In genomic region chr18:21742323-21742687, GRCh38 we compare ENCODE assay signal across 8 cellular contexts. TPM values are rescaled to one million over a fixed set of nuclear protein-coding genes. Genes with fewer than 3 reads are reported as not detected.
DNase-seq lines count a peak whose midpoint lies in the region; ATAC-seq and TF ChIP-seq lines count a peak whose summit lies in the region.

No MANE protein-coding gene starts in this region.

- H3K27me3 Mint-ChIP-seq in T-helper 1 cell treated with Interleukin-12 subunit alpha and Interleukin-12 subunit beta and Interleukin-4 antibody, amounts not matched to agents 30 μg/mL and 1 μg/mL, for 36 hours (ENCODE audit: low read depth), result peaks cover 6% of the 10 kb centered on the region

- no peak for TF ChIP-seq RAD21 in HCT116 (IDR thresholded peaks at IDR 0.05; ENCODE audit: low read depth)

- peaks cover 56% of the 10 kb centered on the region for H3K79me2 ChIP-seq in HCT116 (ENCODE audit: insufficient read depth, low read length)

- H4K20me1 ChIP-seq in HCT116 (ENCODE audit: insufficient read depth), result no peaks in the 10 kb centered on the region

- ATAC-seq in HCT116 (no peak), GM18519 (IDR thresholded peaks at IDR 0.05; ENCODE audit: low FRiP score, unreplicated experiment) (no peak)

- TF ChIP-seq POLR2A in HCT116 (IDR thresholded peaks at IDR 0.05; ENCODE audit: borderline replicate concordance, extremely low read depth, insufficient read depth, insufficient read length), result no peak

- peaks cover 38% of the 10 kb centered on the region for H3K4me1 Mint-ChIP-seq in T-helper 1 cell treated with Interleukin-12 subunit alpha and Interleukin-12 subunit beta and Interleukin-4 antibody, amounts not matched to agents 30 μg/mL and 1 μg/mL, for 36 hours (ENCODE audit: low read depth)

- DNase-seq in HCT116 (ENCODE audit: low read depth, low spot score), result no peak
- peak; percentile 8 for DNase-seq in fibroblast of villous mesenchyme (ENCODE audit: low read depth)
- no peak for DNase-seq in putamen (ENCODE audit: low spot score)
- DNase-seq in epidermal melanocyte (ENCODE audit: insufficient read length, low spot score), result no peak
- DNase-seq in NCI-H446 treated with DMSO at 0.1 percent for 48 hours (lab: John Stamatoyannopoulos, UW), result no peak

- peaks cover 3% of the 10 kb centered on the region for H3K9me3 Mint-ChIP-seq in T-helper 1 cell treated with Interleukin-12 subunit alpha and Interleukin-12 subunit beta and Interleukin-4 antibody, amounts not matched to agents 30 μg/mL and 1 μg/mL, for 36 hours

- BruUV-seq in HCT116 (replicated peaks; lab: Mats Ljungman, UMichigan), result no TSS peak

- H3K9me2 ChIP-seq in HCT116 (ENCODE audit: insufficient read depth), result no peaks in the 10 kb centered on the region

- H3K36me3 ChIP-seq in HCT116 (ENCODE audit: control insufficient read depth in 1 of 2, insufficient read depth in 2 of 2, low read length in 2 of 2) (no peaks in the 10 kb centered on the region), skeletal muscle satellite cell (ENCODE audit: insufficient read depth, low read length) (no peaks in the 10 kb centered on the region)

- CTCF ChIA-PET in HCT116 (lab: Charles Lee), result interaction anchor here (1.7 kb wide), 1 partner anchor 142 kb away, joined by 7 read pairs; the partner anchor contains the start of gene ESCO1

- peak overlapping the region; percentile 81 for H3K4me3 Mint-ChIP-seq in T-helper 1 cell treated with Interleukin-12 subunit alpha and Interleukin-12 subunit beta and Interleukin-4 antibody, amounts not matched to agents 30 μg/mL and 1 μg/mL, for 36 hours

- H3K36me3 Mint-ChIP-seq in T-helper 1 cell treated with Interleukin-12 subunit alpha and Interleukin-12 subunit beta and Interleukin-4 antibody, amounts not matched to agents 30 μg/mL and 1 μg/mL, for 36 hours (ENCODE audit: low read depth), result peaks cover 6% of the 10 kb centered on the region

- H3K4me3 ChIP-seq in HCT116 (replicated peaks in 1 of 2; ENCODE audit: low read depth in 1 of 2, low read length in 2 of 2), result peak overlapping the region; percentile 77 to 80
- peak overlapping the region; percentile 91 for H3K4me3 ChIP-seq in fibroblast of villous mesenchyme (ENCODE audit: low read depth, low read length)
- H3K4me3 ChIP-seq in skeletal muscle satellite cell (ENCODE audit: low read length), result peak overlapping the region; percentile 99

- H3K9ac ChIP-seq in HCT116 (ENCODE audit: low read length) (peak overlapping the region; percentile 90; the same call in 1 of the 2 replicates), skeletal muscle satellite cell (ENCODE audit: low read depth, low read length) (peak overlapping the region; percentile 98)

- POLR2A ChIA-PET in HCT116 (lab: Charles Lee), result no interaction called here

- H3K9me3 ChIP-seq in HCT116 (ENCODE audit: control insufficient read depth in 1 of 2, insufficient read depth in 1 of 2, low read depth in 1 of 2, low read length in 2 of 2) (no peaks in the 10 kb centered on the region), skeletal muscle satellite cell (replicated peaks; ENCODE audit: low read length) (no peaks in the 10 kb centered on the region)

- H3K4me2 ChIP-seq in HCT116 (ENCODE audit: low read length), result peak overlapping the region; percentile 90
- peak overlapping the region; percentile 85 for H3K4me2 ChIP-seq in skeletal muscle satellite cell (ENCODE audit: low read length)

- peak overlapping the region; percentile 72 for H3K27ac Mint-ChIP-seq in T-helper 1 cell treated with Interleukin-12 subunit alpha and Interleukin-12 subunit beta and Interleukin-4 antibody, amounts not matched to agents 30 μg/mL and 1 μg/mL, for 36 hours

- peaks cover 11 to 21% of the 10 kb centered on the region in 2 experiments for H3K4me1 ChIP-seq in HCT116 (ENCODE audit: control insufficient read depth in 1 of 2, insufficient read depth in 2 of 2, low read length in 2 of 2)
- H3K4me1 ChIP-seq in skeletal muscle satellite cell (ENCODE audit: control insufficient read depth, insufficient read depth, low read length), result peaks cover 8% of the 10 kb centered on the region

- RAD21 ChIA-PET in HCT116 (lab: Charles Lee; ENCODE audit: low non-redundant PET in 1 of 2, low total read pairs in 2 of 2, uncharacterized antibody in 2 of 2, unreplicated experiment in 2 of 2), result no interaction called here

- TF ChIP-seq CTCF in HCT116 (IDR thresholded peaks at IDR 0.05 in 2 of 3, conservative IDR thresholded peaks at IDR 0.05 in 1 of 3; ENCODE audit: borderline replicate concordance in 1 of 3, insufficient read depth in 1 of 3, low read depth in 2 of 3, low read length in 2 of 3) (no peak), fibroblast of villous mesenchyme (IDR thresholded peaks at IDR 0.05; ENCODE audit: insufficient read depth, low read depth, low read length) (no peak)

- intact Hi-C loops in HCT116 (cut with micrococcal nuclease), result loop anchor here (5.0 kb wide), 2 partner anchors 40 to 130 kb away; partner anchors contain the start of genes ABHD3 and SNRPD1

- H3K27me3 ChIP-seq in HCT116 (ENCODE audit: insufficient read depth, low read length), result no peaks in the 10 kb centered on the region
- H3K27me3 ChIP-seq in skeletal muscle satellite cell (ENCODE audit: control insufficient read depth, insufficient read depth, low read length), result no peaks in the 10 kb centered on the region

- H3K27ac ChIP-seq in HCT116 (ENCODE audit: low read depth, low read length), result peak overlapping the region; percentile 92; the same call in 1 of the 2 replicates

- H2AFZ ChIP-seq in HCT116 (ENCODE audit: low read depth, low read length, poor library complexity, severe bottlenecking), result no peak overlapping the region

TF ChIP-seq in HCT116, 20 proteins besides CTCF, POLR2A, EP300 and RAD21:
- no peak for TF ChIP-seq SRF (IDR thresholded peaks at IDR 0.05; ENCODE audit: low read depth)
- TF ChIP-seq EZH2phosphoT487 (IDR thresholded peaks at IDR 0.05; ENCODE audit: borderline replicate concordance), result no peak
- TF ChIP-seq MAX (IDR thresholded peaks at IDR 0.05), result no peak
- no peak for TF ChIP-seq REST (IDR thresholded peaks at IDR 0.05; ENCODE audit: low read depth)
- no peak for TF ChIP-seq EZH2 (IDR thresholded peaks at IDR 0.05)
- TF ChIP-seq TCF7L2 (IDR thresholded peaks at IDR 0.05; ENCODE audit: borderline replicate concordance, extremely low read depth, insufficient read depth, insufficient read length), result no peak
- TF ChIP-seq SIN3A (IDR thresholded peaks at IDR 0.05; ENCODE audit: low read depth), result no peak
- no peak for TF ChIP-seq CBX3 (IDR thresholded peaks at IDR 0.05; ENCODE audit: low read depth)
- no peak for TF ChIP-seq ZBTB33 (IDR thresholded peaks at IDR 0.05; ENCODE audit: extremely low read depth, insufficient replicate concordance, low read length)
- no peak for TF ChIP-seq FOSL1 (IDR thresholded peaks at IDR 0.05; ENCODE audit: low read depth)
- TF ChIP-seq ATF3 (IDR thresholded peaks at IDR 0.05), result no peak

RNA-seq across cellular contexts. Expression of gene MIB1, which starts 1.7 kb away (rescaled TPM):
- total RNA-seq in HCT116 (2021; ENCODE audit: unreplicated experiment) (56.1 TPM), fibroblast of villous mesenchyme (45.4 and 71.2 TPM in 2 replicates)
- 21.8 and 22.8 TPM in 2 replicates for polyA plus RNA-seq in HCT116 (2012)
- 26.4 and 37.0 TPM in 2 replicates for total RNA-seq in skeletal muscle satellite cell (2012; rRNA removed)

RNA-seq across cellular contexts. Expression of gene ABHD3, which starts 37.7 kb away (rescaled TPM):
- 29.9 TPM for total RNA-seq in HCT116 (2021; ENCODE audit: unreplicated experiment)
- 20.5 and 26.1 TPM in 2 replicates for polyA plus RNA-seq in HCT116 (2012)
- 5.2 and 8.6 TPM in 2 replicates for total RNA-seq in fibroblast of villous mesenchyme
- 6.8 TPM in 2 replicates for total RNA-seq in skeletal muscle satellite cell (2012; rRNA removed)
